ENCODE assay signal across 1 cellular context in the genomic region with DNA sequence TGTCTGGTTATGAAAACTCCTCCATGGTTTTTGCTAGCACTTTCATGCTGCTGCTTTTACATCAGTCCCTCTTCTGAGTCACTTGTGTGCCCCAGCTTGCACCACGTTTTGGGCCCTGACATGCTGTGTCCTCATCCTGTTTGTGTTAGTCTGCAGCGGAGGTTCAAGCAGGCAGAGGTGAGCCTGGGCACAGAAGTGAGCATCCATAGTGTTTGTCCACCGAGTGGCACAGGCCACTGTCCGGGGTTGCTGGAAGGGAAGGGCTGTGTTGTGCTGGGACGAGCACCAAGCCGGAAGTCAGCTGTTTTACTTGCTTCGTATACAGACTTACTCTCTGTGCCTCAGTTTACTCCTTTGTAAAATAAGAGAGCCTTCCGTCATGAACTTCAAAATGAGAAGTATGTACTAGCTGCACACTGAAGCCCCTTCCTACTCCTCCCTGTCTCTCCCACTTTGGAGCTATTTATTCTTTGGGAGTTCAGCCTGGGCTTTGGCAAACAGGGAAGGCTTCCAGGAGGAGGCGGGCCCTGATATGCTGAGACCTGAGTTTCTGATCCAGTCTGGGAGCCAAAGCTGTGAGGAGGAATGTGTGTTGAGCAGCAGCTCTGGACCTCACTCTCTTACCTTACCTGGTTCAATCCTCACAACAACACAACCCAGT.
A peak's percentile ranks its signal among the peaks of the same experiment; 100 is the strongest.
TF ChIP-seq lines count a peak whose summit lies in the region.

No MANE protein-coding gene starts in this region.

TF ChIP-seq in K562, 482 proteins besides CTCF, POLR2A, EP300 and RAD21 (continued from another document and continues in another):
- TF ChIP-seq, protein P1, sequence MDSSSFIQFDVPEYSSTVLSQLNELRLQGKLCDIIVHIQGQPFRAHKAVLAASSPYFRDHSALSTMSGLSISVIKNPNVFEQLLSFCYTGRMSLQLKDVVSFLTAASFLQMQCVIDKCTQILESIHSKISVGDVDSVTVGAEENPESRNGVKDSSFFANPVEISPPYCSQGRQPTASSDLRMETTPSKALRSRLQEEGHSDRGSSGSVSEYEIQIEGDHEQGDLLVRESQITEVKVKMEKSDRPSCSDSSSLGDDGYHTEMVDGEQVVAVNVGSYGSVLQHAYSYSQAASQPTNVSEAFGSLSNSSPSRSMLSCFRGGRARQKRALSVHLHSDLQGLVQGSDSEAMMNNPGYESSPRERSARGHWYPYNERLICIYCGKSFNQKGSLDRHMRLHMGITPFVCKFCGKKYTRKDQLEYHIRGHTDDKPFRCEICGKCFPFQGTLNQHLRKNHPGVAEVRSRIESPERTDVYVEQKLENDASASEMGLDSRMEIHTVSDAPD (CRISPR knock-in tag; IDR thresholded peaks at IDR 0.05), result no peak
- TF ChIP-seq FOXJ2 (tag; IDR thresholded peaks at IDR 0.05), result no peak
- TF ChIP-seq ZBTB8A (IDR thresholded peaks at IDR 0.05; ENCODE audit: partially characterized antibody), result no peak
- no peak for TF ChIP-seq NR2C2 (CRISPR knock-in tag; IDR thresholded peaks at IDR 0.05)
- no peak for TF ChIP-seq NR2C2 (tag; IDR thresholded peaks at IDR 0.05)
- TF ChIP-seq ZNF668 (CRISPR knock-in tag; IDR thresholded peaks at IDR 0.05), result 0 out of 2 replicates have a peak, but pooled peaks have one; percentile 41
- no peak for TF ChIP-seq NFYB (IDR thresholded peaks at IDR 0.05; ENCODE audit: extremely low read depth, insufficient read length)
- TF ChIP-seq ZNF174 (CRISPR knock-in tag; IDR thresholded peaks at IDR 0.05), result no peak
- TF ChIP-seq ZNF551 (CRISPR knock-in tag; IDR thresholded peaks at IDR 0.05), result no peak
- no peak for TF ChIP-seq MTA3 (IDR thresholded peaks at IDR 0.05; ENCODE audit: borderline replicate concordance)
- TF ChIP-seq, protein P2, sequence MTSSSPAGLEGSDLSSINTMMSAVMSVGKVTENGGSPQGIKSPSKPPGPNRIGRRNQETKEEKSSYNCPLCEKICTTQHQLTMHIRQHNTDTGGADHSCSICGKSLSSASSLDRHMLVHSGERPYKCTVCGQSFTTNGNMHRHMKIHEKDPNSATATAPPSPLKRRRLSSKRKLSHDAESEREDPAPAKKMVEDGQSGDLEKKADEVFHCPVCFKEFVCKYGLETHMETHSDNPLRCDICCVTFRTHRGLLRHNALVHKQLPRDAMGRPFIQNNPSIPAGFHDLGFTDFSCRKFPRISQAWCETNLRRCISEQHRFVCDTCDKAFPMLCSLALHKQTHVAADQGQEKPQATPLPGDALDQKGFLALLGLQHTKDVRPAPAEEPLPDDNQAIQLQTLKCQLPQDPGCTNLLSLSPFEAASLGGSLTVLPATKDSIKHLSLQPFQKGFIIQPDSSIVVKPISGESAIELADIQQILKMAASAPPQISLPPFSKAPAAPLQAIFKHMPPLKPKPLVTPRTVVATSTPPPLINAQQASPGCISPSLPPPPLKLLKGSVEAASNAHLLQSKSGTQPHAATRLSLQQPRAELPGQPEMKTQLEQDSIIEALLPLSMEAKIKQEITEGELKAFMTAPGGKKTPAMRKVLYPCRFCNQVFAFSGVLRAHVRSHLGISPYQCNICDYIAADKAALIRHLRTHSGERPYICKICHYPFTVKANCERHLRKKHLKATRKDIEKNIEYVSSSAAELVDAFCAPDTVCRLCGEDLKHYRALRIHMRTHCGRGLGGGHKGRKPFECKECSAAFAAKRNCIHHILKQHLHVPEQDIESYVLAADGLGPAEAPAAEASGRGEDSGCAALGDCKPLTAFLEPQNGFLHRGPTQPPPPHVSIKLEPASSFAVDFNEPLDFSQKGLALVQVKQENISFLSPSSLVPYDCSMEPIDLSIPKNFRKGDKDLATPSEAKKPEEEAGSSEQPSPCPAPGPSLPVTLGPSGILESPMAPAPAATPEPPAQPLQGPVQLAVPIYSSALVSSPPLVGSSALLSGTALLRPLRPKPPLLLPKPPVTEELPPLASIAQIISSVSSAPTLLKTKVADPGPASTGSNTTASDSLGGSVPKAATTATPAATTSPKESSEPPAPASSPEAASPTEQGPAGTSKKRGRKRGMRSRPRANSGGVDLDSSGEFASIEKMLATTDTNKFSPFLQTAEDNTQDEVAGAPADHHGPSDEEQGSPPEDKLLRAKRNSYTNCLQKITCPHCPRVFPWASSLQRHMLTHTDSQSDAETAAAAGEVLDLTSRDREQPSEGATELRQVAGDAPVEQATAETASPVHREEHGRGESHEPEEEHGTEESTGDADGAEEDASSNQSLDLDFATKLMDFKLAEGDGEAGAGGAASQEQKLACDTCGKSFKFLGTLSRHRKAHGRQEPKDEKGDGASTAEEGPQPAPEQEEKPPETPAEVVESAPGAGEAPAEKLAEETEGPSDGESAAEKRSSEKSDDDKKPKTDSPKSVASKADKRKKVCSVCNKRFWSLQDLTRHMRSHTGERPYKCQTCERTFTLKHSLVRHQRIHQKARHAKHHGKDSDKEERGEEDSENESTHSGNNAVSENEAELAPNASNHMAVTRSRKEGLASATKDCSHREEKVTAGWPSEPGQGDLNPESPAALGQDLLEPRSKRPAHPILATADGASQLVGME (CRISPR knock-in tag; IDR thresholded peaks at IDR 0.05), result peak; percentile 27; the same call in 1 of the 2 replicates
- no peak for TF ChIP-seq ETV5 (CRISPR knock-in tag; IDR thresholded peaks at IDR 0.05; ENCODE audit: low read depth)
- TF ChIP-seq, protein P3, sequence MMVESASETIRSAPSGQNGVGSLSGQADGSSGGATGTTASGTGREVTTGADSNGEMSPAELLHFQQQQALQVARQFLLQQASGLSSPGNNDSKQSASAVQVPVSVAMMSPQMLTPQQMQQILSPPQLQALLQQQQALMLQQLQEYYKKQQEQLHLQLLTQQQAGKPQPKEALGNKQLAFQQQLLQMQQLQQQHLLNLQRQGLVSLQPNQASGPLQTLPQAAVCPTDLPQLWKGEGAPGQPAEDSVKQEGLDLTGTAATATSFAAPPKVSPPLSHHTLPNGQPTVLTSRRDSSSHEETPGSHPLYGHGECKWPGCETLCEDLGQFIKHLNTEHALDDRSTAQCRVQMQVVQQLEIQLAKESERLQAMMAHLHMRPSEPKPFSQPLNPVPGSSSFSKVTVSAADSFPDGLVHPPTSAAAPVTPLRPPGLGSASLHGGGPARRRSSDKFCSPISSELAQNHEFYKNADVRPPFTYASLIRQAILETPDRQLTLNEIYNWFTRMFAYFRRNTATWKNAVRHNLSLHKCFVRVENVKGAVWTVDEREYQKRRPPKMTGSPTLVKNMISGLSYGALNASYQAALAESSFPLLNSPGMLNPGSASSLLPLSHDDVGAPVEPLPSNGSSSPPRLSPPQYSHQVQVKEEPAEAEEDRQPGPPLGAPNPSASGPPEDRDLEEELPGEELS (CRISPR knock-in tag; IDR thresholded peaks at IDR 0.05; ENCODE audit: borderline replicate concordance), result no peak
- TF ChIP-seq ZNF75A (CRISPR knock-in tag; IDR thresholded peaks at IDR 0.05), result no peak
- no peak for TF ChIP-seq STAG1 (CRISPR knock-in tag; IDR thresholded peaks at IDR 0.05; ENCODE audit: borderline replicate concordance)
- TF ChIP-seq TAF7 (tag; IDR thresholded peaks at IDR 0.05), result peak; percentile 7
- TF ChIP-seq, protein P4, sequence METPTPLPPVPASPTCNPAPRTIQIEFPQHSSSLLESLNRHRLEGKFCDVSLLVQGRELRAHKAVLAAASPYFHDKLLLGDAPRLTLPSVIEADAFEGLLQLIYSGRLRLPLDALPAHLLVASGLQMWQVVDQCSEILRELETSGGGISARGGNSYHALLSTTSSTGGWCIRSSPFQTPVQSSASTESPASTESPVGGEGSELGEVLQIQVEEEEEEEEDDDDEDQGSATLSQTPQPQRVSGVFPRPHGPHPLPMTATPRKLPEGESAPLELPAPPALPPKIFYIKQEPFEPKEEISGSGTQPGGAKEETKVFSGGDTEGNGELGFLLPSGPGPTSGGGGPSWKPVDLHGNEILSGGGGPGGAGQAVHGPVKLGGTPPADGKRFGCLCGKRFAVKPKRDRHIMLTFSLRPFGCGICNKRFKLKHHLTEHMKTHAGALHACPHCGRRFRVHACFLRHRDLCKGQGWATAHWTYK (CRISPR knock-in tag; IDR thresholded peaks at IDR 0.05), result peak; percentile 90
- TF ChIP-seq ZFP36 (IDR thresholded peaks at IDR 0.05; ENCODE audit: low read depth, low read length, partially characterized antibody), result peak; percentile 99
- TF ChIP-seq, protein P5, sequence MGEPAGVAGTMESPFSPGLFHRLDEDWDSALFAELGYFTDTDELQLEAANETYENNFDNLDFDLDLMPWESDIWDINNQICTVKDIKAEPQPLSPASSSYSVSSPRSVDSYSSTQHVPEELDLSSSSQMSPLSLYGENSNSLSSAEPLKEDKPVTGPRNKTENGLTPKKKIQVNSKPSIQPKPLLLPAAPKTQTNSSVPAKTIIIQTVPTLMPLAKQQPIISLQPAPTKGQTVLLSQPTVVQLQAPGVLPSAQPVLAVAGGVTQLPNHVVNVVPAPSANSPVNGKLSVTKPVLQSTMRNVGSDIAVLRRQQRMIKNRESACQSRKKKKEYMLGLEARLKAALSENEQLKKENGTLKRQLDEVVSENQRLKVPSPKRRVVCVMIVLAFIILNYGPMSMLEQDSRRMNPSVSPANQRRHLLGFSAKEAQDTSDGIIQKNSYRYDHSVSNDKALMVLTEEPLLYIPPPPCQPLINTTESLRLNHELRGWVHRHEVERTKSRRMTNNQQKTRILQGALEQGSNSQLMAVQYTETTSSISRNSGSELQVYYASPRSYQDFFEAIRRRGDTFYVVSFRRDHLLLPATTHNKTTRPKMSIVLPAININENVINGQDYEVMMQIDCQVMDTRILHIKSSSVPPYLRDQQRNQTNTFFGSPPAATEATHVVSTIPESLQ (CRISPR knock-in tag; IDR thresholded peaks at IDR 0.05), result peak; percentile 27; the same call in 1 of the 2 replicates
- TF ChIP-seq SRF (CRISPR knock-in tag; IDR thresholded peaks at IDR 0.05), result 0 out of 4 replicates have a peak, but pooled peaks of 1 of the 2 experiments have one; percentile 27
- TF ChIP-seq ZNF146 (CRISPR knock-in tag; IDR thresholded peaks at IDR 0.05; ENCODE audit: unreplicated experiment), result no peak
- no peak for TF ChIP-seq TRIM24 (IDR thresholded peaks at IDR 0.05)
- no peak for TF ChIP-seq ZNF134 (CRISPR knock-in tag; conservative IDR thresholded peaks at IDR 0.05)
- TF ChIP-seq ZBED1 (IDR thresholded peaks at IDR 0.05), result no peak
- no peak for TF ChIP-seq POLR2AphosphoS2 (IDR thresholded peaks at IDR 0.05; ENCODE audit: low read length)
- no peak for TF ChIP-seq NONO (IDR thresholded peaks at IDR 0.05; ENCODE audit: low read depth in 2 of 2, low read length in 1 of 2)
- TF ChIP-seq DACH1 (IDR thresholded peaks at IDR 0.05; ENCODE audit: partially characterized antibody), result peak; percentile 27
- TF ChIP-seq ZNF717 (CRISPR knock-in tag; IDR thresholded peaks at IDR 0.05), result no peak
- TF ChIP-seq, protein P6, sequence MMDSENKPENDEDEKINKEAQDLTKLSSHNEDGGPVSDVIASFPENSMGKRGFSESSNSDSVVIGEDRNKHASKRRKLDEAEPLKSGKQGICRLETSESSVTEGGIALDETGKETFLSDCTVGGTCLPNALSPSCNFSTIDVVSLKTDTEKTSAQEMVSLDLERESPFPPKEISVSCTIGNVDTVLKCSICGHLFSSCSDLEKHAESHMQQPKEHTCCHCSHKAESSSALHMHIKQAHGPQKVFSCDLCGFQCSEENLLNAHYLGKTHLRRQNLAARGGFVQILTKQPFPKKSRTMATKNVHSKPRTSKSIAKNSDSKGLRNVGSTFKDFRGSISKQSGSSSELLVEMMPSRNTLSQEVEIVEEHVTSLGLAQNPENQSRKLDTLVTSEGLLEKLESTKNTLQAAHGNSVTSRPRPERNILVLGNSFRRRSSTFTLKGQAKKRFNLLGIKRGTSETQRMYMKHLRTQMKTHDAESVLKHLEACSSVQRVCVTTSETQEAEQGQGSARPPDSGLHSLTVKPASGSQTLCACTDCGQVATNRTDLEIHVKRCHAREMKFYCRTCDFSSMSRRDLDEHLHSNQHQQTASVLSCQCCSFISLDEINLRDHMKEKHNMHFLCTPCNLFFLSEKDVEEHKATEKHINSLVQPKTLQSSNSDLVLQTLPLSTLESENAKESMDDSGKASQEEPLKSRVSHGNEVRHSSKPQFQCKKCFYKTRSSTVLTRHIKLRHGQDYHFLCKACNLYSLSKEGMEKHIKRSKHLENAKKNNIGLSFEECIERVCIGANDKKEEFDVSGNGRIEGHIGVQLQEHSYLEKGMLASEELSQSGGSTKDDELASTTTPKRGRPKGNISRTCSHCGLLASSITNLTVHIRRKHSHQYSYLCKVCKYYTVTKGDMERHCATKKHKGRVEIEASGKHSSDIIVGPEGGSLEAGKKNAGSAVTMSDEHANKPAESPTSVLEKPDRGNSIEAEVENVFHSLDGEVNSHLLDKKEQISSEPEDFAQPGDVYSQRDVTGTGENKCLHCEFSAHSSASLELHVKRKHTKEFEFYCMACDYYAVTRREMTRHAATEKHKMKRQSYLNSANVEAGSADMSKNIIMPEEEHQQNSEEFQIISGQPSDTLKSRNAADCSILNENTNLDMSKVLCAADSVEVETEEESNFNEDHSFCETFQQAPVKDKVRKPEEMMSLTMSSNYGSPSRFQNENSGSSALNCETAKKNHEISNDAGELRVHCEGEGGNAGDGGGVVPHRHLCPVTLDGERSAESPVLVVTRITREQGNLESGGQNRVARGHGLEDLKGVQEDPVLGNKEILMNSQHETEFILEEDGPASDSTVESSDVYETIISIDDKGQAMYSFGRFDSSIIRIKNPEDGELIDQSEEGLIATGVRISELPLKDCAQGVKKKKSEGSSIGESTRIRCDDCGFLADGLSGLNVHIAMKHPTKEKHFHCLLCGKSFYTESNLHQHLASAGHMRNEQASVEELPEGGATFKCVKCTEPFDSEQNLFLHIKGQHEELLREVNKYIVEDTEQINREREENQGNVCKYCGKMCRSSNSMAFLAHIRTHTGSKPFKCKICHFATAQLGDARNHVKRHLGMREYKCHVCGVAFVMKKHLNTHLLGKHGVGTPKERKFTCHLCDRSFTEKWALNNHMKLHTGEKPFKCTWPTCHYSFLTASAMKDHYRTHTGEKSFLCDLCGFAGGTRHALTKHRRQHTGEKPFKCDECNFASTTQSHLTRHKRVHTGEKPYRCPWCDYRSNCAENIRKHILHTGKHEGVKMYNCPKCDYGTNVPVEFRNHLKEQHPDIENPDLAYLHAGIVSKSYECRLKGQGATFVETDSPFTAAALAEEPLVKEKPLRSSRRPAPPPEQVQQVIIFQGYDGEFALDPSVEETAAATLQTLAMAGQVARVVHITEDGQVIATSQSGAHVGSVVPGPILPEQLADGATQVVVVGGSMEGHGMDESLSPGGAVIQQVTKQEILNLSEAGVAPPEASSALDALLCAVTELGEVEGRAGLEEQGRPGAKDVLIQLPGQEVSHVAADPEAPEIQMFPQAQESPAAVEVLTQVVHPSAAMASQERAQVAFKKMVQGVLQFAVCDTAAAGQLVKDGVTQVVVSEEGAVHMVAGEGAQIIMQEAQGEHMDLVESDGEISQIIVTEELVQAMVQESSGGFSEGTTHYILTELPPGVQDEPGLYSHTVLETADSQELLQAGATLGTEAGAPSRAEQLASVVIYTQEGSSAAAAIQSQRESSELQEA (IDR thresholded peaks at IDR 0.05; ENCODE audit: low read depth), result no peak
- peak; percentile 59; the same call in 1 of the 2 replicates for TF ChIP-seq ELF1 (tag; IDR thresholded peaks at IDR 0.05)
- TF ChIP-seq HMG20A (CRISPR knock-in tag; conservative IDR thresholded peaks at IDR 0.05), result no peak
- no peak for TF ChIP-seq TCF3 (CRISPR knock-in tag; IDR thresholded peaks at IDR 0.05)
- TF ChIP-seq, protein P7, sequence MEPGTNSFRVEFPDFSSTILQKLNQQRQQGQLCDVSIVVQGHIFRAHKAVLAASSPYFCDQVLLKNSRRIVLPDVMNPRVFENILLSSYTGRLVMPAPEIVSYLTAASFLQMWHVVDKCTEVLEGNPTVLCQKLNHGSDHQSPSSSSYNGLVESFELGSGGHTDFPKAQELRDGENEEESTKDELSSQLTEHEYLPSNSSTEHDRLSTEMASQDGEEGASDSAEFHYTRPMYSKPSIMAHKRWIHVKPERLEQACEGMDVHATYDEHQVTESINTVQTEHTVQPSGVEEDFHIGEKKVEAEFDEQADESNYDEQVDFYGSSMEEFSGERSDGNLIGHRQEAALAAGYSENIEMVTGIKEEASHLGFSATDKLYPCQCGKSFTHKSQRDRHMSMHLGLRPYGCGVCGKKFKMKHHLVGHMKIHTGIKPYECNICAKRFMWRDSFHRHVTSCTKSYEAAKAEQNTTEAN (CRISPR knock-in tag; IDR thresholded peaks at IDR 0.05), result no peak; the same call in 1 of the 2 replicates
- TF ChIP-seq, protein P8, sequence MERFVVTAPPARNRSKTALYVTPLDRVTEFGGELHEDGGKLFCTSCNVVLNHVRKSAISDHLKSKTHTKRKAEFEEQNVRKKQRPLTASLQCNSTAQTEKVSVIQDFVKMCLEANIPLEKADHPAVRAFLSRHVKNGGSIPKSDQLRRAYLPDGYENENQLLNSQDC (CRISPR knock-in tag; IDR thresholded peaks at IDR 0.05), result no peak
